Comparison of ENCODE assay signal across 1 cellular context in the genomic region with DNA sequence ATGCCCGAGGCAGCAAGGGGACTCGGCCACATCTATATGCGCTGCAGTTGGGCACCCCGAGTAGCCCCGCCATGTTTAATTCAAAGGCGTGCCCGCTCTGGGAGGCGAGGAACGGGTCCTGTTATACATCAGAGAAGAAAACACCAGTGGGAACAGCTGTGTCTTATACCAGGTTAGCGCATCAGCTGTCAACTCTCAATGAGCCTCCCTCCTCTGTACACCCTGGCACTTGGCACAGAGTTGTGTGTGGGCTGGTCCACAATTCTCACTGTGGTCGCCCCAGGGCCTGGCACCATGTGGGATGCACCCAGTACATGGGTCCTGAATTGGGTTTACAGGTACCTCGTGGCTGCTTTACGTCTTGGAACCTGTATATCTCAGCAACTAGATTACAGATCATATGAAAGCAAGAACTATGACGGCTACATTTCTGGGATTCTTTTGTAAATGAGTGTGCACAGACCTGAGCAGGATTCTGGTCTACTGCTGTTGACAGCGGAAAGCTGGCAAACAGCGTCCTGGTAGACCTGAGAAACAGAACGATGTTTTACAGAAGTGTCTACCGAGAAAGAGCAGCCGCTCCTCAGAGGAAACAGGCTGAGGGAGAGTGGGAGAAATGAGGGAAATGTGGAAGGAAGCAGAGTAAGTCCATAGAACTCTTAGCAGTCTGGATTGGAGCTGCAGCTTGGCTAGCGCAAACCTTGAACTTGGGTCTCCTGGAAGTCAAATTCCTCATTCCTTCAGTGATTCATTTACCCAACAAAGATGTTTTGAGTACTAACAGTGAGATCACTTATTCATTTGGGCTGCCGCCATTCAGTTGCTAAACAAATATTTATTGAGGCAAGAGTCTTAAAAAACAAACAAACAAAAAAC.
A peak's percentile ranks its signal among the peaks of the same experiment; 100 is the strongest.
TF ChIP-seq lines count a peak whose summit lies in the region.

No MANE protein-coding gene starts in this region.

TF ChIP-seq in A549, 52 proteins besides CTCF, POLR2A, EP300 and RAD21 (continued from another document):
- TF ChIP-seq FOSL2 (IDR thresholded peaks at IDR 0.05): no peak
- peak; percentile 47 for TF ChIP-seq FOSL2 (CRISPR knock-in tag; IDR thresholded peaks at IDR 0.05)
